Comparison of ENCODE assay signal across 11 cellular contexts in genomic region chr12:62256408-62257079, GRCh38. TPM values are rescaled to one million over a fixed set of nuclear protein-coding genes. Genes with fewer than 3 reads are reported as not detected.
DNase-seq lines count a peak whose midpoint lies in the region; ATAC-seq and TF ChIP-seq lines count a peak whose summit lies in the region.
"Had no signal": no experiment of that assay in that cellular context is flagged by ENCODE, and none has a peak within 500 bp of the region (broad histone marks: within the 10 kb centered on the region; RNA-seq: fewer than 3 reads in every experiment).

No MANE protein-coding gene starts in this region.

- peak overlapping the region; percentile 85 for H3K27ac Mint-ChIP-seq in CD8-positive, alpha-beta T cell
- peak overlapping the region; percentile 89 for H3K27ac Mint-ChIP-seq in T-cell

- H3K4me1 ChIP-seq in CD8-positive, alpha-beta T cell (ENCODE audit: insufficient read depth, low read length): peaks cover 31% of the 10 kb centered on the region
- H3K4me1 ChIP-seq in ascending aorta: peaks cover 4 to 11% of the 10 kb centered on the region in 2 donors

- CTCF ChIA-PET in CD8-positive, alpha-beta T cell (lab: Charles Lee): no interaction called here
- CTCF ChIA-PET in T-cell (lab: Charles Lee): interaction anchor here in 1 of 2 donors (1.4 kb wide), 1 partner anchor 11 kb away, joined by 3 read pairs; no protein-coding TSS in a partner anchor

- POLR2A ChIA-PET in CD8-positive, alpha-beta T cell (lab: Charles Lee): interaction anchor here (1.0 to 1.2 kb wide), 2 partner anchors 8 to 347 kb away, joined by 3 read pairs; no protein-coding TSS in a partner anchor
- POLR2A ChIA-PET in T-cell (lab: Charles Lee): no interaction called here

- no peak for ATAC-seq in CD8-positive, alpha-beta T cell
- ATAC-seq in T-cell (replicated peaks in 1 of 4) (no peak), GM19351 (IDR thresholded peaks at IDR 0.05; ENCODE audit: unreplicated experiment) (no peak), GM18867 (IDR thresholded peaks at IDR 0.05; ENCODE audit: unreplicated experiment) (no peak)

- H3K4me3 Mint-ChIP-seq in CD8-positive, alpha-beta T cell: peak overlapping the region; percentile 27
- peak overlapping the region; percentile 27 to 46 (median 44) for H3K4me3 Mint-ChIP-seq in T-cell

- H3K9me3 ChIP-seq in CD8-positive, alpha-beta T cell (ENCODE audit: low read length): no peaks in the 10 kb centered on the region
- H3K9me3 ChIP-seq in ascending aorta: no peaks in the 10 kb centered on the region

- no peaks in the 10 kb centered on the region for H3K27me3 ChIP-seq in CD8-positive, alpha-beta T cell (ENCODE audit: insufficient read depth, low read length)
- H3K27me3 ChIP-seq in ascending aorta: no peaks in the 10 kb centered on the region

- H3K27me3 Mint-ChIP-seq in CD8-positive, alpha-beta T cell (ENCODE audit: low read depth): no peaks in the 10 kb centered on the region
- no peaks in the 10 kb centered on the region for H3K27me3 Mint-ChIP-seq in T-cell

- TF ChIP-seq CTCF in CD8-positive, alpha-beta T cell (IDR thresholded peaks at IDR 0.05): no peak
- TF ChIP-seq CTCF in ascending aorta (IDR thresholded peaks at IDR 0.05): no peak
- no peak for TF ChIP-seq CTCF in foreskin fibroblast (IDR thresholded peaks at IDR 0.05; ENCODE audit: low read depth, low read length)

- H3K9me3 Mint-ChIP-seq in CD8-positive, alpha-beta T cell: no peaks in the 10 kb centered on the region
- H3K9me3 Mint-ChIP-seq in T-cell: no peaks in the 10 kb centered on the region

- no peaks in the 10 kb centered on the region for H3K36me3 ChIP-seq in CD8-positive, alpha-beta T cell (ENCODE audit: insufficient read depth, low read length)
- no peaks in the 10 kb centered on the region for H3K36me3 ChIP-seq in ascending aorta

- intact Hi-C loops in CD8-positive, alpha-beta T cell (cut with DNase I, micrococcal nuclease): loop anchor here in 1 of 2 experiments (5.0 kb wide), 1 partner anchor 44 kb away; no protein-coding TSS in a partner anchor
- intact Hi-C loops in ascending aorta (cut with DNase I): no loop called here

- peak in 1 of 7 experiments; percentile 10 for DNase-seq in CD8-positive, alpha-beta T cell
- DNase-seq in T-cell (peak in 1 of 34 experiments; percentile 12), ascending aorta (ENCODE audit: low spot score in 2 of 2) (no peak), HuH-7 (ENCODE audit: low spot score) (no peak), foreskin fibroblast (no peak)
- DNase-seq in stimulated activated CD4-positive, alpha-beta T cell treated with anti-CD3 and anti-CD28 coated beads, Interleukin-15, amount 100 ng/mL, for 48 hours (ENCODE audit: low read depth in 2 of 2): peak; percentile 18 to 56
- DNase-seq: DND-41, NCI-H510A had no signal

- peaks cover 16% of the 10 kb centered on the region for H3K36me3 Mint-ChIP-seq in CD8-positive, alpha-beta T cell
- H3K36me3 Mint-ChIP-seq in T-cell: peaks cover 10% of the 10 kb centered on the region

- H3K4me3 ChIP-seq in CD8-positive, alpha-beta T cell (ENCODE audit: low read depth, low read length): no peak overlapping the region
- H3K4me3 ChIP-seq in ascending aorta (peak overlapping the region; percentile 4 to 20), foreskin fibroblast (ENCODE audit: low read depth in 1 of 2, low read length in 2 of 2) (no peak overlapping the region)

- peaks cover 39% of the 10 kb centered on the region for H3K4me1 Mint-ChIP-seq in CD8-positive, alpha-beta T cell (ENCODE audit: low read depth)
- H3K4me1 Mint-ChIP-seq in T-cell: peaks cover 33 to 49% (median 39%) of the 10 kb centered on the region in 3 donors

- H3K27ac ChIP-seq in CD8-positive, alpha-beta T cell (ENCODE audit: low read depth, low read length): no peak overlapping the region
- H3K27ac ChIP-seq in ascending aorta: peak overlapping the region; percentile 2 to 65
- H3K27ac ChIP-seq: epithelial cell of prostate had no signal

RNA-seq across cellular contexts. Expression of gene USP15, which starts 3.7 kb away (rescaled TPM):
- total RNA-seq in CD8-positive, alpha-beta T cell: 100 to 1,000 TPM; 213 to 224 TPM
- total RNA-seq in T-cell (100 to 1,000 TPM; 137 to 256 (median 138) TPM), ascending aorta (48.2 TPM)

Comparison
In these comparisons a context has a peak if more than half of its experiments do, and no peak if none do; other contexts are left out.
1. DNase-seq: peak in stimulated activated CD4-positive, alpha-beta T cell treated with anti-CD3 and anti-CD28 coated beads, Interleukin-15, amount 100 ng/mL, for 48 hours (2 of 2); none in ascending aorta (0 of 2), HuH-7 (single experiment) and foreskin fibroblast (0 of 2).
2. H3K4me3 ChIP-seq: peak in ascending aorta (2 of 2); none in CD8-positive, alpha-beta T cell (single experiment) and foreskin fibroblast (0 of 2).